Comparison of ENCODE assay signal across 8 cellular contexts in genomic region chr5:150356575-150357284, GRCh38. TPM values are rescaled to one million over a fixed set of nuclear protein-coding genes. Genes with fewer than 3 reads are reported as not detected.
DNase-seq lines count a peak whose midpoint lies in the region; ATAC-seq and TF ChIP-seq lines count a peak whose summit lies in the region.

No MANE protein-coding gene starts in this region.

- H3K9me3 ChIP-seq in GM23248 (ENCODE audit: low read depth) (no peaks in the 10 kb centered on the region), gastroesophageal sphincter (no peaks in the 10 kb centered on the region)

- H3K27me3 ChIP-seq in GM23248 (replicated peaks; ENCODE audit: insufficient read depth) (no peaks in the 10 kb centered on the region), gastroesophageal sphincter (no peaks in the 10 kb centered on the region)

- no peaks in the 10 kb centered on the region for H3K4me1 ChIP-seq in GM23248 (ENCODE audit: insufficient read depth)
- peaks cover 0 to 33% (median 8%) of the 10 kb centered on the region in 3 donors for H3K4me1 ChIP-seq in gastroesophageal sphincter

- TF ChIP-seq POLR2A in gastroesophageal sphincter (IDR thresholded peaks at IDR 0.05) = no peak

- TF ChIP-seq CTCF in VCaP (conservative IDR thresholded peaks at IDR 0.05) (no peak), gastroesophageal sphincter (IDR thresholded peaks at IDR 0.05) (no peak)

- DNase-seq in GM23248 (no peak), skeletal muscle cell (ENCODE audit: low read depth) (no peak), NCI-H510A (lab: John Stamatoyannopoulos, UW) (no peak), SIG-M5 (lab: John Stamatoyannopoulos, UW) (no peak), NCI-H1048 (lab: John Stamatoyannopoulos, UW) (no peak), iPS-NIHi7 (ENCODE audit: extremely low spot score) (no peak)

- ATAC-seq in gastroesophageal sphincter = no peak

- H3K79me2 ChIP-seq in GM23248 (ENCODE audit: insufficient read depth) = peaks cover 33% of the 10 kb centered on the region

- H3K4me2 ChIP-seq in GM23248 (ENCODE audit: unreplicated experiment) = peak overlapping the region; percentile 92

- no peaks in the 10 kb centered on the region for H3F3A ChIP-seq in GM23248 (ENCODE audit: insufficient read depth)

- 53 to 56% methylated on average over 10 of the region's 10 CpGs for WGBS in GM23248 (ENCODE audit: low coverage in 1 of 2, low lambda C conversion rate in 2 of 2, missing lambda C conversion rate in 2 of 2), 2 experiments
- WGBS in gastroesophageal sphincter (ENCODE audit: low coverage in 1 of 2), 2 donors = 22 to 75% methylated on average over 3 to 6 of the region's 10 CpGs

- H3K4me3 ChIP-seq in GM23248 (peak overlapping the region; percentile 89), gastroesophageal sphincter (peak overlapping the region; percentile 56 to 87), skeletal muscle cell (ENCODE audit: low read depth, low read length) (peak overlapping the region; percentile 78)

- no peaks in the 10 kb centered on the region for H3K9me2 ChIP-seq in GM23248 (ENCODE audit: insufficient read depth)

- H3K9ac ChIP-seq in GM23248 = peak overlapping the region; percentile 85; the same call in 1 of the 2 replicates

- H3K27ac ChIP-seq in GM23248 = 0 out of 2 replicates have a peak overlapping the region, but pooled peaks have one; percentile 6
- peak overlapping the region; percentile 76 for H3K27ac ChIP-seq in VCaP
- peak overlapping the region in 3 of 4 donors; percentile 60 to 74 (median 68) for H3K27ac ChIP-seq in gastroesophageal sphincter

- H3K36me3 ChIP-seq in GM23248 (ENCODE audit: low read depth) (0 out of 2 replicates have a peak, but pooled peaks cover 6% of the 10 kb centered on the region), gastroesophageal sphincter (peaks cover 0 to 22% of the 10 kb centered on the region in 2 donors)

- peak overlapping the region; percentile 99 for H2AFZ ChIP-seq in GM23248

- TF ChIP-seq EP300 in gastroesophageal sphincter (IDR thresholded peaks at IDR 0.05) = no peak

- no peaks in the 10 kb centered on the region for H4K20me1 ChIP-seq in GM23248 (ENCODE audit: insufficient read depth)

- in situ Hi-C loops in GM23248 (cut with MboI) = no loop called here

RNA-seq across cellular contexts. Expression of gene TCOF1, which starts 0.8 kb away (rescaled TPM):
- total RNA-seq in GM23248 (2014; rRNA removed; shearing (Covaris generic)) = 18.0 and 22.5 TPM in 2 replicates
- polyA plus RNA-seq in GM23248 (2016; fragmentation: Nextera tagmentation; extraction: Ambion mirVana) = 15.1 and 16.3 TPM in 2 replicates
- total RNA-seq in gastroesophageal sphincter = 10 to 100 TPM; 25.4 to 55.7 (median 31.0) TPM

RNA-seq across cellular contexts. Expression of gene ARSI, which starts 54.0 kb away (rescaled TPM):
- 4.2 and 4.3 TPM in 2 replicates for total RNA-seq in GM23248 (2014; rRNA removed; shearing (Covaris generic))
- 0.72 and 1.0 TPM in 2 replicates for polyA plus RNA-seq in GM23248 (2016; fragmentation: Nextera tagmentation; extraction: Ambion mirVana)
- 10 to 100 TPM in 1 of 4 donors, 1 to 10 TPM in 3; 3.1 to 11.6 (median 6.8) TPM for total RNA-seq in gastroesophageal sphincter

RNA-seq across cellular contexts. Expression of gene CD74, which starts 56.0 kb away (rescaled TPM):
- 0.25 TPM in 1 of 2 replicates, not detected in the other for total RNA-seq in GM23248 (2014; rRNA removed; shearing (Covaris generic))
- 2.7 and 6.1 TPM in 2 replicates for polyA plus RNA-seq in GM23248 (2016; fragmentation: Nextera tagmentation; extraction: Ambion mirVana)
- total RNA-seq in gastroesophageal sphincter = 100 to 1,000 TPM; 142 to 720 (median 338) TPM

Comparison
In these comparisons a context has a peak if more than half of its experiments do, and no peak if none do; other contexts are left out.
1. H3K27ac ChIP-seq: peak in every context shown above with its lines; median percentile 76 in VCaP; 68 in gastroesophageal sphincter; 6 in GM23248.
2. RNA of gene CD74, which starts 56.0 kb away (total RNA-seq): 142 to 720 TPM in gastroesophageal sphincter; 0.25 TPM in GM23248; every median in the first group is over 100 times any median in the second.
3. Peak in every context shown above with its lines, with median percentiles within 50 percentile points of each other: H3K4me3 ChIP-seq.